In the genomic region with DNA sequence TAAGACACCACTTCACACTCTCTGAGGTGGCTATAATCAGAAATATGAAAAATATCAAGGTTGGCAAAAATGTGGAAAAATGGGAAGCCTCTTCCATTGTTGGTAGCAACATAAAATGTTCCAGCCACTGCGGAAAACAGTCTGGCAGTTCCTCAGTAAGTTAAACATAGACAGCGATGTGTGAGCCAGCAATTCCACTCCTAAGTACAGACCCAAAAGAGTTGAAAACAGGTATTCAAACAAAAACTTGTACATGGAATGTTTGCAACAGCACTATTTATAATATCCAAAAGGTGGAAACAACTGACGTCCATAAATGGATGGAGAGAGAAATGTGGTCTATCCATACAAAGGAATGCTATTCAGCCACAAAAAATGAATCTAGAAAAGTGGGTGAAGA, we compare ENCODE assay signal across 42 cellular contexts. TPM values are rescaled to one million over a fixed set of nuclear protein-coding genes. Genes with fewer than 3 reads are reported as not detected.
"Had no signal": no experiment of that assay in that cellular context is flagged by ENCODE, and none has a peak within 500 bp of the region (broad histone marks: within the 10 kb centered on the region; RNA-seq: fewer than 3 reads in every experiment).

No MANE protein-coding gene starts in this region.

- H3K27ac Mint-ChIP-seq: activated naive CD4-positive, alpha-beta T cell treated with anti-CD3 and anti-CD28 coated beads for 36 hours; activated naive CD4-positive, alpha-beta T cell treated with anti-CD3 and anti-CD28 coated beads, Interleukin-2, amount 10 ng/mL, durations not matched to agents 7 days and 5 days; activated naive CD4-positive, alpha-beta T cell treated with anti-CD3 and anti-CD28 coated beads, Interleukin-2, amount 50 U/mL, for 24 hours; activated naive CD4-positive, alpha-beta T cell treated with anti-CD3 and anti-CD28 coated beads, Interleukin-2, amount 50 U/mL, for 72 hours; activated naive CD8-positive, alpha-beta T cell; activated naive CD8-positive, alpha-beta T cell treated with anti-CD3 and anti-CD28 coated beads for 36 hours; activated naive CD8-positive, alpha-beta T cell treated with anti-CD3 and anti-CD28 coated beads, Interleukin-2, amount 10 ng/mL, durations not matched to agents 7 days and 5 days; activated naive CD8-positive, alpha-beta T cell treated with anti-CD3 and anti-CD28 coated beads, Interleukin-2, amount 50 U/mL, for 24 hours; activated T-cell treated with anti-CD3 and anti-CD28 coated beads, Interleukin-2, amount 50 U/mL, for 24 hours; activated T-cell treated with anti-CD3 and anti-CD28 coated beads, Interleukin-2, amount 50 U/mL, for 72 hours; activated T-helper 1 cell treated with anti-CD3 and anti-CD28 coated beads, Interleukin-12 subunit alpha, Interleukin-12 subunit beta, Interleukin-2, Interleukin-4 antibody, amounts not matched to agents 30 ng/mL and 10 ng/mL and 1 ng/mL, durations not matched to agents 14 hours and 24 hours and 36 hours; activated T-helper 17 cell treated with anti-CD3 and anti-CD28 coated beads, Interleukin-2, amount 50 U/mL, for 72 hours; activated T-helper 2 cell treated with anti-CD3 and anti-CD28 coated beads, Interferon-gamma antibody, Interleukin-2, Interleukin-4, amounts not matched to agents 10 μg/mL and 5 μg/mL and 100 μg/mL, durations not matched to agents 14 hours and 24 hours and 36 hours; brain had no signal

- FAIRE-seq: astrocyte, bronchial epithelial cell had no signal

- H3K36me3 Mint-ChIP-seq: activated naive CD4-positive, alpha-beta T cell treated with anti-CD3 and anti-CD28 coated beads, Interleukin-2, amount 10 ng/mL, durations not matched to agents 7 days and 5 days; activated naive CD4-positive, alpha-beta T cell treated with anti-CD3 and anti-CD28 coated beads, Interleukin-2, amount 50 U/mL, for 24 hours; activated naive CD8-positive, alpha-beta T cell; activated naive CD8-positive, alpha-beta T cell treated with anti-CD3 and anti-CD28 coated beads for 36 hours had no signal

- H3K4me1 Mint-ChIP-seq: activated naive CD4-positive, alpha-beta T cell treated with anti-CD3 and anti-CD28 coated beads, Interleukin-2, amount 50 U/mL, for 24 hours; activated naive CD8-positive, alpha-beta T cell treated with anti-CD3 and anti-CD28 coated beads for 36 hours; activated T-helper 17 cell treated with anti-CD3 and anti-CD28 coated beads, Interleukin-2, amount 50 U/mL, for 72 hours; central memory CD8-positive, alpha-beta T cell had no signal

- H3K27ac ChIP-seq: adrenal gland, ascending aorta, body of pancreas, brain microvascular endothelial cell, cardiac muscle cell had no signal

- H3K9me3 Mint-ChIP-seq: activated naive CD4-positive, alpha-beta T cell treated with anti-CD3 and anti-CD28 coated beads, Interleukin-2, amount 50 U/mL, for 24 hours; activated T-helper 1 cell treated with anti-CD3 and anti-CD28 coated beads, Interleukin-12 subunit alpha, Interleukin-12 subunit beta, Interleukin-2, Interleukin-4 antibody, amounts not matched to agents 30 ng/mL and 10 ng/mL and 1 ng/mL, durations not matched to agents 14 hours and 24 hours and 36 hours; activated T-helper 17 cell treated with anti-CD3 and anti-CD28 coated beads, Interleukin-2, amount 50 U/mL, for 72 hours; central memory CD8-positive, alpha-beta T cell had no signal

- H3K27me3 ChIP-seq: adrenal gland, ascending aorta, brain microvascular endothelial cell, cardiac muscle cell had no signal

- DNase-seq: activated effector memory CD4-positive, alpha-beta T cell treated with anti-CD3 and anti-CD28 coated beads, Interleukin-2, amount 50 U/mL, for 16 hours; activated effector memory CD4-positive, alpha-beta T cell treated with Interleukin-2 at 50 U/mL for 16 hours; activated gamma-delta T cell; activated gamma-delta T cell treated with Interleukin-2 at 50 U/mL for 16 hours; activated naive CD4-positive, alpha-beta T cell; activated naive CD4-positive, alpha-beta T cell treated with anti-CD3 and anti-CD28 coated beads for 36 hours; activated naive CD4-positive, alpha-beta T cell treated with anti-CD3 and anti-CD28 coated beads, Interleukin-2, amount 10 ng/mL, durations not matched to agents 7 days and 5 days; activated naive CD4-positive, alpha-beta T cell treated with anti-CD3 and anti-CD28 coated beads, Interleukin-2, amount 50 U/mL, for 16 hours; activated naive CD4-positive, alpha-beta T cell treated with Interleukin-2 at 50 U/mL for 16 hours; activated naive CD8-positive, alpha-beta T cell treated with anti-CD3 and anti-CD28 coated beads for 36 hours; activated naive CD8-positive, alpha-beta T cell treated with anti-CD3 and anti-CD28 coated beads, Interleukin-2, amount 10 ng/mL, durations not matched to agents 7 days and 5 days; activated naive CD8-positive, alpha-beta T cell treated with anti-CD3 and anti-CD28 coated beads, Interleukin-2, amount 50 U/mL, for 24 hours; activated T-cell treated with anti-CD3 and anti-CD28 coated beads, Interleukin-2, amount 50 U/mL, for 1 hour; activated T-cell treated with anti-CD3 and anti-CD28 coated beads, Interleukin-2, amount 50 U/mL, for 24 hours; activated T-cell treated with anti-CD3 and anti-CD28 coated beads, Interleukin-2, amount 50 U/mL, for 4 hours; activated T-cell treated with anti-CD3 and anti-CD28 coated beads, Interleukin-2, amount 50 U/mL, for 48 hours; activated T-cell treated with anti-CD3 and anti-CD28 coated beads, Interleukin-2, amount 50 U/mL, for 72 hours; adrenal gland; amniotic stem cell; amygdala; anterior cingulate cortex; body of pancreas; brain microvascular endothelial cell; caudate nucleus; central memory CD4-positive, alpha-beta T cell; cerebellar nuclear complex had no signal

- H3K4me3 Mint-ChIP-seq: activated naive CD4-positive, alpha-beta T cell treated with anti-CD3 and anti-CD28 coated beads for 36 hours; activated naive CD4-positive, alpha-beta T cell treated with anti-CD3 and anti-CD28 coated beads, Interleukin-2, amount 10 ng/mL, durations not matched to agents 7 days and 5 days; activated naive CD4-positive, alpha-beta T cell treated with anti-CD3 and anti-CD28 coated beads, Interleukin-2, amount 50 U/mL, for 24 hours; activated naive CD8-positive, alpha-beta T cell; activated naive CD8-positive, alpha-beta T cell treated with anti-CD3 and anti-CD28 coated beads for 36 hours; activated naive CD8-positive, alpha-beta T cell treated with anti-CD3 and anti-CD28 coated beads, Interleukin-2, amount 10 ng/mL, durations not matched to agents 7 days and 5 days; activated naive CD8-positive, alpha-beta T cell treated with anti-CD3 and anti-CD28 coated beads, Interleukin-2, amount 50 U/mL, for 24 hours; activated T-cell treated with anti-CD3 and anti-CD28 coated beads, Interleukin-2, amount 50 U/mL, for 24 hours; activated T-cell treated with anti-CD3 and anti-CD28 coated beads, Interleukin-2, amount 50 U/mL, for 4 hours; activated T-cell treated with anti-CD3 and anti-CD28 coated beads, Interleukin-2, amount 50 U/mL, for 72 hours; activated T-helper 1 cell treated with anti-CD3 and anti-CD28 coated beads, Interleukin-12 subunit alpha, Interleukin-12 subunit beta, Interleukin-2, Interleukin-4 antibody, amounts not matched to agents 30 ng/mL and 10 ng/mL and 1 ng/mL, durations not matched to agents 14 hours and 24 hours and 36 hours; activated T-helper 17 cell treated with anti-CD3 and anti-CD28 coated beads, Interleukin-2, amount 50 U/mL, for 72 hours; central memory CD8-positive, alpha-beta T cell had no signal

- H3K4me1 ChIP-seq: adrenal gland, ascending aorta, body of pancreas had no signal

- H3K36me3 ChIP-seq: adrenal gland, ascending aorta, brain microvascular endothelial cell, cardiac muscle cell had no signal

- H3K9me3 ChIP-seq: adrenal gland, ascending aorta, body of pancreas had no signal

- H3K4me3 ChIP-seq: adrenal gland, ascending aorta, body of pancreas, cardiac muscle cell had no signal

RNA-seq across cellular contexts. Expression of gene PTK6, which starts 24.0 kb away (rescaled TPM):
- total RNA-seq: ascending aorta, cardiac muscle cell, cardiac septum, cerebellum, chondrocyte had no signal

RNA-seq across cellular contexts. Expression of gene SRMS, which starts 34.3 kb away (rescaled TPM):
- total RNA-seq: activated naive CD4-positive, alpha-beta T cell treated with anti-CD3 and anti-CD28 coated beads for 36 hours; activated naive CD4-positive, alpha-beta T cell treated with anti-CD3 and anti-CD28 coated beads, Interleukin-2, amount 50 U/mL, for 72 hours; activated naive CD8-positive, alpha-beta T cell treated with anti-CD3 and anti-CD28 coated beads for 36 hours; activated naive CD8-positive, alpha-beta T cell treated with anti-CD3 and anti-CD28 coated beads, Interleukin-2, amount 10 ng/mL, durations not matched to agents 7 days and 5 days; activated T-cell treated with anti-CD3 and anti-CD28 coated beads, Interleukin-2, amount 50 U/mL, for 4 hours; activated T-cell treated with anti-CD3 and anti-CD28 coated beads, Interleukin-2, amount 50 U/mL, for 72 hours; activated T-helper 1 cell treated with anti-CD3 and anti-CD28 coated beads, Interleukin-12 subunit alpha, Interleukin-12 subunit beta, Interleukin-2, Interleukin-4 antibody, amounts not matched to agents 30 ng/mL and 10 ng/mL and 1 ng/mL, durations not matched to agents 14 hours and 24 hours and 36 hours; activated T-helper 17 cell treated with anti-CD3 and anti-CD28 coated beads, Interleukin-2, amount 50 U/mL, for 72 hours; activated T-helper 2 cell treated with anti-CD3 and anti-CD28 coated beads, Interferon-gamma antibody, Interleukin-2, Interleukin-4, amounts not matched to agents 10 μg/mL and 5 μg/mL and 100 μg/mL, durations not matched to agents 14 hours and 24 hours and 36 hours; adrenal gland; aorta; ascending aorta; body of pancreas; cardiac muscle cell; cardiac septum; cerebellum; chondrocyte had no signal
- polyA plus RNA-seq: adrenal gland, aorta, cardiac muscle cell had no signal

RNA-seq across cellular contexts. Expression of gene FNDC11, which starts 40.8 kb away (rescaled TPM):
- total RNA-seq: ascending aorta, cardiac septum had no signal
